ENCODE assay signal across 8 cellular contexts in genomic region chr19:16327911-16328823, GRCh38. TPM values are rescaled to one million over a fixed set of nuclear protein-coding genes. Genes with fewer than 3 reads are reported as not detected.
A peak's percentile ranks its signal among the peaks of the same experiment; 100 is the strongest.
DNase-seq lines count a peak whose midpoint lies in the region; ATAC-seq, FAIRE-seq and TF ChIP-seq lines count a peak whose summit lies in the region.

No MANE protein-coding gene starts in this region.

- H3K27me3 Mint-ChIP-seq in brain, result peaks cover 67% of the 10 kb centered on the region

- peaks cover 11 to 14% of the 10 kb centered on the region in 2 donors for H3K36me3 ChIP-seq in stomach smooth muscle (ENCODE audit: control insufficient read depth in 2 of 2, insufficient read depth in 2 of 2, low read length in 2 of 2)

- TF ChIP-seq POLR2A in GM12891 (IDR thresholded peaks at IDR 0.05; ENCODE audit: low read depth, low read length), result no peak
- TF ChIP-seq POLR2A in lower leg skin (IDR thresholded peaks at IDR 0.05), result no peak

- no peaks in the 10 kb centered on the region for H3K9me3 ChIP-seq in stomach smooth muscle (ENCODE audit: control insufficient read depth in 2 of 2, low read length in 2 of 2)

- peaks cover 5% of the 10 kb centered on the region for H3K36me3 Mint-ChIP-seq in brain

- H3K27ac Mint-ChIP-seq in brain, result peak overlapping the region in 1 of 5 experiments; percentile 51

- ATAC-seq in GM18502 (IDR thresholded peaks at IDR 0.05; ENCODE audit: poor library complexity, unreplicated experiment) (no peak), HG03159 (IDR thresholded peaks at IDR 0.05; ENCODE audit: unreplicated experiment) (no peak)

- H3K4me3 ChIP-seq in lower leg skin (ENCODE audit: low read depth, poor library complexity, severe bottlenecking) (no peak overlapping the region), stomach smooth muscle (ENCODE audit: low read length in 2 of 2) (peak overlapping the region; percentile 52 to 80)

- peaks cover 46% of the 10 kb centered on the region for H3K4me1 ChIP-seq in stomach smooth muscle (ENCODE audit: control insufficient read depth, insufficient read depth, low read length)

- H3K27me3 ChIP-seq in stomach smooth muscle (ENCODE audit: control insufficient read depth in 1 of 2, insufficient read depth in 2 of 2, low read length in 2 of 2), result no peaks in the 10 kb centered on the region

- intact Hi-C loops in lower leg skin (cut with DNase I; ENCODE audit: low total_unique reads), result no loop called here

- DNase-seq in GM12891 (ENCODE audit: insufficient read length, low spot score) (no peak), SKM-1 treated with dmso at 0.1 percent for 144 hours (lab: John Stamatoyannopoulos, UW; ENCODE audit: unreplicated experiment) (peak; percentile 99), lower leg skin (ENCODE audit: low spot score in 2 of 2) (peak; percentile 91 to 96), NCI-H82 treated with DMSO at 0.1 percent for 48 hours (lab: John Stamatoyannopoulos, UW; ENCODE audit: unreplicated experiment) (no peak)

- peak overlapping the region; percentile 84 for H3K27ac ChIP-seq in stomach smooth muscle (ENCODE audit: low read length)

- no peak for TF ChIP-seq CTCF in brain (conservative IDR thresholded peaks at IDR 0.05)
- no peak for TF ChIP-seq CTCF in lower leg skin (IDR thresholded peaks at IDR 0.05)

- peak overlapping the region; percentile 58 to 68 for H3K9ac ChIP-seq in stomach smooth muscle (ENCODE audit: low read length in 2 of 2)

- 36 to 42% methylated on average over 20 of the region's 20 CpGs for WGBS in lower leg skin, 2 donors

- peak overlapping the region in 3 of 5 experiments; percentile 8 to 52 (median 14) for H3K4me3 Mint-ChIP-seq in brain

- peak; percentile 90 for FAIRE-seq in GM12891 (lab: Jason Lieb, UNC)

- H3K4me1 Mint-ChIP-seq in brain, result peaks cover 20% of the 10 kb centered on the region

- H3K9me3 Mint-ChIP-seq in brain, result peaks cover 0 to 3% (median 0%) of the 10 kb centered on the region in 5 experiments

TF ChIP-seq in GM12891, 5 proteins besides CTCF, POLR2A, EP300 and RAD21:
- TF ChIP-seq SPI1 (IDR thresholded peaks at IDR 0.05; ENCODE audit: low read depth, low read length) (peak; percentile 48; the same call in 1 of the 2 replicates), PAX5 (IDR thresholded peaks at IDR 0.05; ENCODE audit: insufficient read depth, low read length, severe bottlenecking) (no peak), TAF1 (IDR thresholded peaks at IDR 0.05; ENCODE audit: low read depth, low read length) (no peak), POLR2AphosphoS5 (IDR thresholded peaks at IDR 0.05; ENCODE audit: low read depth, low read length) (no peak; the same call in 1 of the 2 replicates), POU2F2 (IDR thresholded peaks at IDR 0.05; ENCODE audit: low read depth, low read length) (no peak)

RNA-seq across cellular contexts. Expression of gene KLF2, which starts 3.5 kb away (rescaled TPM):
- polyA plus RNA-seq in GM12891 (2012; ENCODE audit: low read depth, missing spikeins), result 4.0 TPM
- polyA plus RNA-seq in brain (ENCODE audit: insufficient read depth, low read depth, low replicate concordance), result 8.5 TPM
- total RNA-seq in lower leg skin, result 10 to 100 TPM; 12.6 to 27.5 (median 19.9) TPM

Comparison
In these comparisons a context has a peak if more than half of its experiments do, and no peak if none do; other contexts are left out.
1. DNase-seq: peak in SKM-1 treated with dmso at 0.1 percent for 144 hours (single experiment) and lower leg skin (2 of 2); none in GM12891 (single experiment) and NCI-H82 treated with DMSO at 0.1 percent for 48 hours (single experiment).